8 cellular contexts compared by ENCODE assay signal in the genomic region with DNA sequence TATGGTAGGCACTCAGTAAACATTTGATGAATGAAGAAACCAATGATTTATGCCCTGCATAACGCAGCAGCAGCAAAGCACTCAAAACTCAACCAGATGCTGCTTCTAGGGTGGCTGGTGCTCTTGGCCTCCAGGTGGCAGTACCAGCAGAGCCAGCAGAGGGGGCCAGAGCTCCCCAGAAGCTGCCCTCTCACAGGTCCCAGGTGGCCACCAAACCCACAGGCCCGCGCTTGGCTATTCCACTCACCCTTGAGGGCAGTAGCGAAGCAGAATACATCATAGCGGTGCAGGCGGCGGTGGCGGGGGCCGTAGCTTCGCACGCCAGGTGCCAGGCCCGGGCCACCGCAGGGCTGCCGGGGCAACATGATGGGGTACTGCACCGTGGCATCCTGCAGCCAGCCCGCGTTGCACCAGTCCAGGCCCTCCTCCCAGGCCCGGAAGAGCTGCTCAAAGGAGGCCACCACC. TPM values are rescaled to one million over a fixed set of nuclear protein-coding genes. Genes with fewer than 3 reads are reported as not detected.
DNase-seq lines count a peak whose midpoint lies in the region; ATAC-seq, FAIRE-seq and TF ChIP-seq lines count a peak whose summit lies in the region.

No MANE protein-coding gene starts in this region.

- H3K27me3 Mint-ChIP-seq in T-cell, result no peaks in the 10 kb centered on the region

- POLR2A ChIA-PET in T-cell (lab: Charles Lee), result interaction anchor here in 1 of 2 donors (0.6 kb wide), 1 partner anchor 9 kb away, joined by 3 read pairs; no protein-coding TSS in a partner anchor

- H3K4me3 ChIP-seq in mucosa of descending colon, result no peak overlapping the region

- H3K4me1 Mint-ChIP-seq in T-cell, result peaks cover 5 to 28% (median 8%) of the 10 kb centered on the region in 3 donors

- ATAC-seq in T-cell (replicated peaks in 1 of 4) (peak; percentile 31 to 61 (median 58)), mucosa of descending colon (peak; percentile 72), GM21723 (IDR thresholded peaks at IDR 0.05; ENCODE audit: unreplicated experiment) (no peak)

- peak; percentile 77 for FAIRE-seq in GM12891 (lab: Jason Lieb, UNC)

- CTCF ChIA-PET in T-cell (lab: Charles Lee), result interaction anchor here in 1 of 2 donors (1.2 kb wide), 1 partner anchor 299 kb away, joined by 4 read pairs; no protein-coding TSS in a partner anchor

- no peaks in the 10 kb centered on the region for H3K36me3 ChIP-seq in mucosa of descending colon (ENCODE audit: low read depth)

- no peaks in the 10 kb centered on the region for H3K4me1 ChIP-seq in mucosa of descending colon (ENCODE audit: low read depth)

- peak; percentile 32 for TF ChIP-seq CTCF in mucosa of descending colon (IDR thresholded peaks at IDR 0.05)

- DNase-seq in AG20443 (ENCODE audit: low spot score) (peak; percentile 87), GM12891 (ENCODE audit: insufficient read length, low spot score) (peak; percentile 82), LHCN-M2 (ENCODE audit: low read depth) (peak; percentile 26), T-cell (peak in 16 of 34 experiments; percentile 11 to 36 (median 26)), dermis blood vessel endothelial cell (peak; percentile 73), mucosa of descending colon (peak in 2 of 3 donors; percentile 44 to 60), NCI-H1048 (lab: John Stamatoyannopoulos, UW) (no peak)

- H3K27ac Mint-ChIP-seq in T-cell, result no peak overlapping the region

- no peaks in the 10 kb centered on the region for H3K9me3 Mint-ChIP-seq in T-cell

- peaks cover 51% of the 10 kb centered on the region for H3K36me3 Mint-ChIP-seq in T-cell

- H3K9me3 ChIP-seq in mucosa of descending colon, result no peaks in the 10 kb centered on the region

- no peak for TF ChIP-seq POLR2A in GM12891 (IDR thresholded peaks at IDR 0.05; ENCODE audit: low read depth, low read length)

- H3K4me3 Mint-ChIP-seq in T-cell, result no peak overlapping the region

- intact Hi-C loops in mucosa of descending colon (cut with DNase I, micrococcal nuclease), result no loop called here

TF ChIP-seq in GM12891, 5 proteins besides CTCF, POLR2A, EP300 and RAD21:
- TF ChIP-seq POLR2AphosphoS5 (IDR thresholded peaks at IDR 0.05; ENCODE audit: low read depth, low read length) (no peak), POU2F2 (IDR thresholded peaks at IDR 0.05; ENCODE audit: low read depth, low read length) (no peak), PAX5 (IDR thresholded peaks at IDR 0.05; ENCODE audit: insufficient read depth, low read length, severe bottlenecking) (no peak), SPI1 (IDR thresholded peaks at IDR 0.05; ENCODE audit: low read depth, low read length) (no peak), TAF1 (IDR thresholded peaks at IDR 0.05; ENCODE audit: low read depth, low read length) (no peak)

RNA-seq across cellular contexts. Expression of a gene that starts 16.6 kb away (rescaled TPM):
- 0.87 TPM for polyA plus RNA-seq in GM12891 (2012; ENCODE audit: low read depth, missing spikeins)
- total RNA-seq in LHCN-M2 (2014; rRNA removed), result 3.1 and 4.1 TPM in 2 replicates
- polyA plus RNA-seq in LHCN-M2 (2012), result 2.8 TPM
- total RNA-seq in T-cell, result 100 to 1,000 TPM in 4 of 5 donors, 10 to 100 TPM in 1; 86.2 to 187 (median 156) TPM
- total RNA-seq in dermis blood vessel endothelial cell, result 52.2 and 95.6 TPM in 2 replicates
- total RNA-seq in mucosa of descending colon, result 1 to 10 TPM; 2.7 to 6.7 (median 4.0) TPM

RNA-seq across cellular contexts. Expression of a gene that starts 34.4 kb away (rescaled TPM):
- polyA plus RNA-seq in GM12891 (2012; ENCODE audit: low read depth, missing spikeins), result 0.69 TPM
- total RNA-seq in LHCN-M2 (2014; rRNA removed) (222 and 231 TPM in 2 replicates), T-cell (100 to 1,000 TPM in 2 of 5 donors, 10 to 100 TPM in 3; 75.4 to 132 (median 99.5) TPM), dermis blood vessel endothelial cell (48.1 and 49.7 TPM in 2 replicates), mucosa of descending colon (100 to 1,000 TPM in 1 of 3 donors, 10 to 100 TPM in 2; 24.2 to 102 (median 66.7) TPM)
- polyA plus RNA-seq in LHCN-M2 (2012), result 278 TPM
